ENCODE assay signal across 1 cellular context in genomic region chr1:202129453-202130274, GRCh38.
TF ChIP-seq lines count a peak whose summit lies in the region.

No MANE protein-coding gene starts in this region.

TF ChIP-seq in endothelial cell of umbilical vein, 7 proteins besides CTCF, POLR2A, EP300 and RAD21 (continued from another document):
- TF ChIP-seq EZH2 (IDR thresholded peaks at IDR 0.05; ENCODE audit: borderline replicate concordance, low read depth, low read length, severe bottlenecking), result no peak
TF ChIP-seq in endothelial cell of umbilical vein: peak in this region for 1.
